29 cellular contexts compared by ENCODE assay signal in the genomic region with DNA sequence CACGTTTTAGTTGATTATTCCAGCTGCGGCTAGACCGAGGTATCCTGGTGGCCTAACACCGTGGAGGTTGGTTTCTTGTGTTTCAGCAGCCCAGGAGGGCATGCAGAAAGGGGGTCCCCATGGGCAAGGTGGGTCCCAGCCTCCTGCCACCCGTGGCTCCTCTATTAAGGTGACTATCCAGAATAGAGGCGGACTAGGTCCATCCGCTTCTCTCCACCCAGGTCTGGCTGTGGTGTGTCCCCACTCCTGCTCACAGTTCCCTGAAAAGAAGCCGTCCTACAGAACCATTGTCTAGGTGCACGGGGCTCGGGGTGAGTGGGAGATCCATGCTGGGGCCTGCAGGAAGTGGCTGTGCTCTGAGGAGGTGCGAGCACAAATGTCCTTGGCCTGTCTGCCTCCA.
"Had no signal": no experiment of that assay in that cellular context is flagged by ENCODE, and none has a peak within 500 bp of the region (broad histone marks: within the 10 kb centered on the region; RNA-seq: fewer than 3 reads in every experiment).

No MANE protein-coding gene starts in this region.

- H3K36me3 Mint-ChIP-seq: naive B cell; naive thymus-derived CD8-positive, alpha-beta T cell; natural killer cell treated with Interleukin-12 subunit alpha and Interleukin-12 subunit beta and Interleukin-15 and Interleukin-18, amount 100 ng/mL, for 72 hours; stimulated activated effector memory CD8-positive, alpha-beta T cell treated with anti-CD3 and anti-CD28 coated beads, Interleukin-12 subunit alpha, Interleukin-12 subunit beta, amount 100 ng/mL, for 72 hours; stimulated activated naive B cell treated with anti-CD40 and anti-IgM and Interleukin-4, amounts not matched to agents 10 μg/mL and 1 μg/mL and 100 μg/mL, for 72 hours had no signal

- H3K9me3 ChIP-seq: neutrophil, pancreas, psoas muscle, right lobe of liver, sigmoid colon, stomach, thoracic aorta, thyroid gland, upper lobe of left lung, uterus had no signal

- H3K4me1 Mint-ChIP-seq: naive B cell; stimulated activated effector memory CD8-positive, alpha-beta T cell treated with anti-CD3 and anti-CD28 coated beads, Interleukin-12 subunit alpha, Interleukin-12 subunit beta, amount 100 ng/mL, for 72 hours; stimulated activated naive B cell treated with anti-CD40 and anti-IgM and Interleukin-4, amounts not matched to agents 10 μg/mL and 1 μg/mL and 100 μg/mL, for 72 hours had no signal

- H3K27me3 Mint-ChIP-seq: stimulated activated naive CD8-positive, alpha-beta T cell treated with anti-CD3 and anti-CD28 coated beads, Interleukin-15, Interleukin-2, amounts not matched to agents 100 ng/mL and 50 ng/mL, for 24 hours had no signal

- H3K27ac ChIP-seq: neutrophil, pancreas, psoas muscle, right lobe of liver, sigmoid colon, stomach, thoracic aorta, thyroid gland, tibial nerve, upper lobe of left lung, uterus had no signal

- H3K27me3 ChIP-seq: pancreas, right lobe of liver, thyroid gland, upper lobe of left lung, uterus had no signal

- H3K4me1 ChIP-seq: pancreas, psoas muscle, right lobe of liver, sigmoid colon, stomach, thyroid gland, tibial nerve, upper lobe of left lung, uterus had no signal

- H3K4me3 ChIP-seq: pancreas, psoas muscle, right lobe of liver, sigmoid colon, stomach, thoracic aorta, thyroid gland, tibial nerve, upper lobe of left lung, uterus had no signal

- H3K36me3 ChIP-seq: neutrophil, pancreas, right lobe of liver, sigmoid colon, stomach, thoracic aorta, thyroid gland, tibial nerve, upper lobe of left lung, uterus had no signal

- H3K9me3 Mint-ChIP-seq: naive B cell; naive thymus-derived CD8-positive, alpha-beta T cell; natural killer cell treated with Interleukin-12 subunit alpha and Interleukin-12 subunit beta and Interleukin-15 and Interleukin-18, amount 100 ng/mL, for 72 hours; nephron progenitor cell; neural crest cell; stimulated activated effector memory CD8-positive, alpha-beta T cell treated with anti-CD3 and anti-CD28 coated beads, Interleukin-12 subunit alpha, Interleukin-12 subunit beta, amount 100 ng/mL, for 72 hours; stimulated activated naive B cell treated with anti-CD40 and anti-IgM and Interleukin-4, amounts not matched to agents 10 μg/mL and 1 μg/mL and 100 μg/mL, for 72 hours; stimulated activated naive CD8-positive, alpha-beta T cell treated with anti-CD3 and anti-CD28 coated beads, Interleukin-15, Interleukin-2, amounts not matched to agents 100 ng/mL and 50 ng/mL, for 24 hours had no signal

- H3K27ac Mint-ChIP-seq: naive B cell; naive thymus-derived CD8-positive, alpha-beta T cell; natural killer cell treated with Interleukin-12 subunit alpha and Interleukin-12 subunit beta and Interleukin-15 and Interleukin-18, amount 100 ng/mL, for 72 hours; nephron progenitor cell; progenitor cell of endocrine pancreas; stimulated activated effector memory CD8-positive, alpha-beta T cell treated with anti-CD3 and anti-CD28 coated beads, Interleukin-12 subunit alpha, Interleukin-12 subunit beta, amount 100 ng/mL, for 72 hours; stimulated activated naive B cell treated with anti-CD40 and anti-IgM and Interleukin-4, amounts not matched to agents 10 μg/mL and 1 μg/mL and 100 μg/mL, for 72 hours; stimulated activated naive CD8-positive, alpha-beta T cell treated with anti-CD3 and anti-CD28 coated beads, Interleukin-15, Interleukin-2, amounts not matched to agents 100 ng/mL and 50 ng/mL, for 24 hours had no signal

- DNase-seq: naive B cell; nephron progenitor cell; nucleus accumbens; pancreas; psoas muscle; right cardiac atrium; right lobe of liver; sigmoid colon; small intestine; stimulated activated CD4-positive, alpha-beta T cell treated with anti-CD3 and anti-CD28 coated beads, Interleukin-15, amount 100 ng/mL, for 24 hours; stimulated activated CD4-positive, alpha-beta T cell treated with anti-CD3 and anti-CD28 coated beads, Interleukin-2, amount 100 ng/mL, for 24 hours; stimulated activated CD4-positive, alpha-beta T cell treated with anti-CD3 and anti-CD28 coated beads, Interleukin-2, amount 100 ng/mL, for 48 hours; stimulated activated CD4-positive, alpha-beta T cell treated with anti-CD3 and anti-CD28 coated beads, Interleukin-4, amount 100 ng/mL, for 24 hours; stimulated activated naive B cell treated with anti-CD40 and anti-IgM and Interleukin-4, amounts not matched to agents 10 μg/mL and 1 μg/mL and 100 μg/mL, for 72 hours; stimulated activated naive CD4-positive, alpha-beta T cell treated with Interleukin-2 at 50 U/mL for 16 hours; stomach; thyroid gland; trophoblast cell; uterus had no signal

- H3K4me3 Mint-ChIP-seq: naive B cell; naive thymus-derived CD8-positive, alpha-beta T cell; natural killer cell treated with Interleukin-12 subunit alpha and Interleukin-12 subunit beta and Interleukin-15 and Interleukin-18, amount 100 ng/mL, for 72 hours; nephron progenitor cell; neural crest cell; stimulated activated effector memory CD8-positive, alpha-beta T cell treated with anti-CD3 and anti-CD28 coated beads, Interleukin-12 subunit alpha, Interleukin-12 subunit beta, amount 100 ng/mL, for 72 hours; stimulated activated naive B cell treated with anti-CD40 and anti-IgM and Interleukin-4, amounts not matched to agents 10 μg/mL and 1 μg/mL and 100 μg/mL, for 72 hours; stimulated activated naive CD8-positive, alpha-beta T cell treated with anti-CD3 and anti-CD28 coated beads, Interleukin-15, Interleukin-2, amounts not matched to agents 100 ng/mL and 50 ng/mL, for 24 hours had no signal
